ENCODE assay signal across 17 cellular contexts in genomic region chr5:132251220-132251725, GRCh38. TPM values are rescaled to one million over a fixed set of nuclear protein-coding genes. Genes with fewer than 3 reads are reported as not detected.
A peak's percentile ranks its signal among the peaks of the same experiment; 100 is the strongest.
DNase-seq lines count a peak whose midpoint lies in the region; ATAC-seq lines count a peak whose summit lies in the region.
"Had no signal": no experiment of that assay in that cellular context is flagged by ENCODE, and none has a peak within 500 bp of the region (broad histone marks: within the 10 kb centered on the region; RNA-seq: fewer than 3 reads in every experiment).

No MANE protein-coding gene starts in this region.

- DNase-seq in GM23248: peak; percentile 31
- peak; percentile 86 for DNase-seq in RPMI7951 (ENCODE audit: low read depth)
- peak; percentile 82 for DNase-seq in globus pallidus (ENCODE audit: low spot score)
- peak; percentile 50 for DNase-seq in sciatic nerve (ENCODE audit: low spot score)
- DNase-seq in kidney glomerular epithelial cell (lab: John Stamatoyannopoulos, UW): no peak
- DNase-seq: activated CD4-positive, alpha-beta memory T cell treated with anti-CD3 and anti-CD28 coated beads for 36 hours; activated naive CD4-positive, alpha-beta T cell treated with anti-CD3 and anti-CD28 coated beads, Interleukin-2, amount 50 U/mL, for 16 hours; CD4-positive, alpha-beta memory T cell; naive B cell; NCI-H1048; NCI-H2227 treated with DMSO at 0.1 percent for 48 hours; PC-3; small intestine; testis had no signal

- H2AFZ ChIP-seq in GM23248: no peak overlapping the region

- H4K20me1 ChIP-seq in GM23248 (ENCODE audit: insufficient read depth): no peaks in the 10 kb centered on the region

- no peaks in the 10 kb centered on the region for H3K36me3 ChIP-seq in GM23248 (ENCODE audit: low read depth)

- no peaks in the 10 kb centered on the region for H3K4me1 ChIP-seq in GM23248 (ENCODE audit: insufficient read depth)

- no peak overlapping the region for H3K4me2 ChIP-seq in GM23248 (ENCODE audit: unreplicated experiment)

- H3K79me2 ChIP-seq in GM23248 (ENCODE audit: insufficient read depth): no peaks in the 10 kb centered on the region

- H3K27ac ChIP-seq in GM23248: no peak overlapping the region
- H3K27ac ChIP-seq: testis had no signal

- no peaks in the 10 kb centered on the region for H3F3A ChIP-seq in GM23248 (ENCODE audit: insufficient read depth)

- intact Hi-C loops in sciatic nerve (cut with DNase I): no loop called here

- ATAC-seq in sciatic nerve (no peak), HG02623 (IDR thresholded peaks at IDR 0.05; ENCODE audit: unreplicated experiment) (no peak), GM19324 (IDR thresholded peaks at IDR 0.05; ENCODE audit: low FRiP score, unreplicated experiment) (no peak), GM18861 (IDR thresholded peaks at IDR 0.05; ENCODE audit: unreplicated experiment) (no peak)
- ATAC-seq: PC-3 had no signal

- H3K27me3 ChIP-seq in GM23248 (replicated peaks; ENCODE audit: insufficient read depth): no peaks in the 10 kb centered on the region
- H3K27me3 ChIP-seq: testis had no signal

- no peaks in the 10 kb centered on the region for H3K9me3 ChIP-seq in GM23248 (ENCODE audit: low read depth)
- H3K9me3 ChIP-seq: testis had no signal

- 93 to 95% methylated on average over 10 of the region's 10 CpGs for WGBS in GM23248 (ENCODE audit: low coverage in 1 of 2, low lambda C conversion rate in 2 of 2, missing lambda C conversion rate in 2 of 2), 2 experiments

- in situ Hi-C loops in GM23248 (cut with MboI): no loop called here

- no peaks in the 10 kb centered on the region for H3K9me2 ChIP-seq in GM23248 (ENCODE audit: insufficient read depth)

- H3K9ac ChIP-seq in GM23248: no peak overlapping the region

- H3K4me3 ChIP-seq in GM23248: no peak overlapping the region
- H3K4me3 ChIP-seq: testis had no signal

RNA-seq across cellular contexts. Expression of gene PDLIM4, which starts 6.2 kb away (rescaled TPM):
- total RNA-seq in GM23248 (2014; rRNA removed; shearing (Covaris generic)): 84.4 and 107 TPM in 2 replicates
- 153 and 156 TPM in 2 replicates for polyA plus RNA-seq in GM23248 (2016; fragmentation: Nextera tagmentation; extraction: Ambion mirVana)
- total RNA-seq in RPMI7951 (2014; rRNA removed; shearing (Covaris generic)): 0.48 TPM in 1 of 2 replicates, not detected in the other
- 50.2 TPM for total RNA-seq in sciatic nerve
- total RNA-seq: activated CD4-positive, alpha-beta memory T cell treated with anti-CD3 and anti-CD28 coated beads for 36 hours; CD4-positive, alpha-beta memory T cell had no signal
- polyA plus RNA-seq: CD4-positive, alpha-beta memory T cell had no signal

RNA-seq across cellular contexts. Expression of gene P4HA2, which starts 23.6 kb away (rescaled TPM):
- 337 and 352 TPM in 2 replicates for total RNA-seq in GM23248 (2014; rRNA removed; shearing (Covaris generic))
- polyA plus RNA-seq in GM23248 (2016; fragmentation: Nextera tagmentation; extraction: Ambion mirVana): 353 and 374 TPM in 2 replicates
- 239 and 264 TPM in 2 replicates for total RNA-seq in RPMI7951 (2014; rRNA removed; shearing (Covaris generic))
- total RNA-seq in sciatic nerve: 26.9 TPM

RNA-seq across cellular contexts. Expression of gene SLC22A4, which starts 42.9 kb away (rescaled TPM):
- 26.0 and 26.3 TPM in 2 replicates for total RNA-seq in GM23248 (2014; rRNA removed; shearing (Covaris generic))
- 24.0 and 26.1 TPM in 2 replicates for polyA plus RNA-seq in GM23248 (2016; fragmentation: Nextera tagmentation; extraction: Ambion mirVana)
- total RNA-seq in RPMI7951 (2014; rRNA removed; shearing (Covaris generic)): 6.7 and 6.9 TPM in 2 replicates
- 5.7 TPM for total RNA-seq in sciatic nerve
- polyA plus RNA-seq: CD4-positive, alpha-beta memory T cell had no signal

Comparison
In these comparisons a context has a peak if more than half of its experiments do, and no peak if none do; other contexts are left out.
1. RNA of gene PDLIM4, which starts 6.2 kb away (total RNA-seq): 84.4 to 107 TPM in GM23248 and 50.2 TPM in sciatic nerve (single experiment); 0.48 TPM in RPMI7951; every median in the first group is over 10 times any median in the second.